In the genomic region with DNA sequence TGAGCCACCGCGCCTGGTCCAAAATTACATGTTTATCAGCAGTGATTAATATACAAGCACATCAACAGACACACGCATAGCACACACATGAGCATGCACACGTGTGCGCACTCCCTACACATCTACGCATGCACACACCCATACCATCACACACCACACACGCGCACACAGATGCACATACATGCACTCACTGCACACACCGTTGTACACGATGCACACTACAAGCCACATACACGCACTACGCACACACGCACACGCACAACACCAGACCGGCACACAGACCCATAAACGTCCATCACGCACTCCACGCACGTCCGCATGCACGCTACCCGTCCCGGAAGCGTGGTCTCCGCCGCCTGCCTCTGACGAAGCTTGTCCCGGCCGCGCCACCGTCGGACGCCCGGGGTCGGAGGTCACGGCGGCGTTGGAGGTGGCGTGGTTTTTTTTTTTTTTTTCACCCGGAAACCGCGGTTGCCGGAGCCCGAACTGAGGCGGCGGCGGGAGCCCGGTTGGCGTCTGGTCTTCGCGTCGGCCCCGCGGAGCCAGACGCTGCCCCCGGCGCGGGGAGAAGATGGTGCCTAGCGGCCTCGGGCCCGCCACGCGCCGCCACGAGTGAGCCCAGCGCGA, we compare ENCODE assay signal across 1 cellular context.
TF ChIP-seq lines count a peak whose summit lies in the region.

A gene with protein sequence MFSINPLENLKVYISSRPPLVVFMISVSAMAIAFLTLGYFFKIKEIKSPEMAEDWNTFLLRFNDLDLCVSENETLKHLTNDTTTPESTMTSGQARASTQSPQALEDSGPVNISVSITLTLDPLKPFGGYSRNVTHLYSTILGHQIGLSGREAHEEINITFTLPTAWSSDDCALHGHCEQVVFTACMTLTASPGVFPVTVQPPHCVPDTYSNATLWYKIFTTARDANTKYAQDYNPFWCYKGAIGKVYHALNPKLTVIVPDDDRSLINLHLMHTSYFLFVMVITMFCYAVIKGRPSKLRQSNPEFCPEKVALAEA (plus strand): TSS at position 457 of the 627 bp plus-strand sequence. CDS start 20,641 bp downstream, outside the sequence.

TF ChIP-seq in HEK293, 187 proteins besides CTCF, POLR2A, EP300 and RAD21 (continued from another document):
- TF ChIP-seq, protein P1, sequence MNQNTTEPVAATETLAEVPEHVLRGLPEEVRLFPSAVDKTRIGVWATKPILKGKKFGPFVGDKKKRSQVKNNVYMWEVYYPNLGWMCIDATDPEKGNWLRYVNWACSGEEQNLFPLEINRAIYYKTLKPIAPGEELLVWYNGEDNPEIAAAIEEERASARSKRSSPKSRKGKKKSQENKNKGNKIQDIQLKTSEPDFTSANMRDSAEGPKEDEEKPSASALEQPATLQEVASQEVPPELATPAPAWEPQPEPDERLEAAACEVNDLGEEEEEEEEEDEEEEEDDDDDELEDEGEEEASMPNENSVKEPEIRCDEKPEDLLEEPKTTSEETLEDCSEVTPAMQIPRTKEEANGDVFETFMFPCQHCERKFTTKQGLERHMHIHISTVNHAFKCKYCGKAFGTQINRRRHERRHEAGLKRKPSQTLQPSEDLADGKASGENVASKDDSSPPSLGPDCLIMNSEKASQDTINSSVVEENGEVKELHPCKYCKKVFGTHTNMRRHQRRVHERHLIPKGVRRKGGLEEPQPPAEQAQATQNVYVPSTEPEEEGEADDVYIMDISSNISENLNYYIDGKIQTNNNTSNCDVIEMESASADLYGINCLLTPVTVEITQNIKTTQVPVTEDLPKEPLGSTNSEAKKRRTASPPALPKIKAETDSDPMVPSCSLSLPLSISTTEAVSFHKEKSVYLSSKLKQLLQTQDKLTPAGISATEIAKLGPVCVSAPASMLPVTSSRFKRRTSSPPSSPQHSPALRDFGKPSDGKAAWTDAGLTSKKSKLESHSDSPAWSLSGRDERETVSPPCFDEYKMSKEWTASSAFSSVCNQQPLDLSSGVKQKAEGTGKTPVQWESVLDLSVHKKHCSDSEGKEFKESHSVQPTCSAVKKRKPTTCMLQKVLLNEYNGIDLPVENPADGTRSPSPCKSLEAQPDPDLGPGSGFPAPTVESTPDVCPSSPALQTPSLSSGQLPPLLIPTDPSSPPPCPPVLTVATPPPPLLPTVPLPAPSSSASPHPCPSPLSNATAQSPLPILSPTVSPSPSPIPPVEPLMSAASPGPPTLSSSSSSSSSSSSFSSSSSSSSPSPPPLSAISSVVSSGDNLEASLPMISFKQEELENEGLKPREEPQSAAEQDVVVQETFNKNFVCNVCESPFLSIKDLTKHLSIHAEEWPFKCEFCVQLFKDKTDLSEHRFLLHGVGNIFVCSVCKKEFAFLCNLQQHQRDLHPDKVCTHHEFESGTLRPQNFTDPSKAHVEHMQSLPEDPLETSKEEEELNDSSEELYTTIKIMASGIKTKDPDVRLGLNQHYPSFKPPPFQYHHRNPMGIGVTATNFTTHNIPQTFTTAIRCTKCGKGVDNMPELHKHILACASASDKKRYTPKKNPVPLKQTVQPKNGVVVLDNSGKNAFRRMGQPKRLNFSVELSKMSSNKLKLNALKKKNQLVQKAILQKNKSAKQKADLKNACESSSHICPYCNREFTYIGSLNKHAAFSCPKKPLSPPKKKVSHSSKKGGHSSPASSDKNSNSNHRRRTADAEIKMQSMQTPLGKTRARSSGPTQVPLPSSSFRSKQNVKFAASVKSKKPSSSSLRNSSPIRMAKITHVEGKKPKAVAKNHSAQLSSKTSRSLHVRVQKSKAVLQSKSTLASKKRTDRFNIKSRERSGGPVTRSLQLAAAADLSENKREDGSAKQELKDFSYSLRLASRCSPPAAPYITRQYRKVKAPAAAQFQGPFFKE (tag by site-specific recombination; IDR thresholded peaks at IDR 0.05; ENCODE audit: borderline replicate concordance): no peak
- TF ChIP-seq ZNF302 (tag by site-specific recombination; IDR thresholded peaks at IDR 0.05; ENCODE audit: low read depth) (no peak), ZNF214 (tag by site-specific recombination; IDR thresholded peaks at IDR 0.05; ENCODE audit: borderline replicate concordance) (no peak), TRIM28 (IDR thresholded peaks at IDR 0.05; ENCODE audit: borderline replicate concordance, low read length) (no peak), ZNF747 (tag by site-specific recombination; IDR thresholded peaks at IDR 0.05) (no peak), WT1 (tag by site-specific recombination; IDR thresholded peaks at IDR 0.05) (peak; percentile 73), ZNF600 (tag by site-specific recombination; IDR thresholded peaks at IDR 0.05) (peak; percentile 99)
- TF ChIP-seq, protein P2, sequence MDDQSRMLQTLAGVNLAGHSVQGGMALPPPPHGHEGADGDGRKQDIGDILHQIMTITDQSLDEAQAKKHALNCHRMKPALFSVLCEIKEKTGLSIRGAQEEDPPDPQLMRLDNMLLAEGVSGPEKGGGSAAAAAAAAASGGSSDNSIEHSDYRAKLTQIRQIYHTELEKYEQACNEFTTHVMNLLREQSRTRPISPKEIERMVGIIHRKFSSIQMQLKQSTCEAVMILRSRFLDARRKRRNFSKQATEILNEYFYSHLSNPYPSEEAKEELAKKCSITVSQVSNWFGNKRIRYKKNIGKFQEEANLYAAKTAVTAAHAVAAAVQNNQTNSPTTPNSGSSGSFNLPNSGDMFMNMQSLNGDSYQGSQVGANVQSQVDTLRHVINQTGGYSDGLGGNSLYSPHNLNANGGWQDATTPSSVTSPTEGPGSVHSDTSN (CRISPR knock-in tag; IDR thresholded peaks at IDR 0.05): no peak
